8 cellular contexts compared by ENCODE assay signal in the genomic region with DNA sequence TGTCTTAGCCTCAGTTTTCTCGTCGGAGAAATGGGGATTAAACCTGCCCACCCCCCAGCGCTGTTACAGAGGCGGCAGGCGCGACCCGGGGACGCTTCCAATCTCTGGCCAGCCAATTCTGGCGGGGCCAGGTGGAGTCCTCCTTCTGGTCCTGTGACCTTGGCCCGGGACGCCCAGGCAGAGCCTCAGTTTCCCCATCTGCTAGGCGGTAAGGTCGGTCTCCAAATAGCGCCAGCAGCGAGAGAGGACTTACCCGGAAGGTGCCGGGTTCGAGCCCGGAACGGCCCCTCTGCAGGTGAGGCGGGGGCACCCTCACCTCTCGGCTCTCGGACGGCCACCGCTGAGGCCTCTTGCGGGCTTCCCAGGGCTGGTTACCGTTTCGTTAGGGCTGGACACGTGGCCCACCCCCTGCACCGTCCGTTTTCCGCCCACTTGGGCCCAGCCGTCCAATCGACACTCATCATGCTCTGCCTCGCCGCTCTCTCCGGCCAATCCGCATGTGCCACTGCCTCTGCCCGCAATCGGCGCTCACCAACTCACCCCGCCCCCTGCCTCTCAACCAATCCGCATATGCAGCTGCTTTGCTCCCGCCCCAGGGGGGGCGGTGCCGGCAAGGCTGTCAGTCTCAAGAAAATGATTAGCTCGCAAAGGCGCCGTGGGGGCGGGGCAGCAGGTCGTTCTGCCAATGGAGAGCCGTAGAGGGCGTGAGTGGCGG. TPM values are rescaled to one million over a fixed set of nuclear protein-coding genes. Genes with fewer than 3 reads are reported as not detected.
DNase-seq lines count a peak whose midpoint lies in the region; ATAC-seq and TF ChIP-seq lines count a peak whose summit lies in the region.

A gene with protein sequence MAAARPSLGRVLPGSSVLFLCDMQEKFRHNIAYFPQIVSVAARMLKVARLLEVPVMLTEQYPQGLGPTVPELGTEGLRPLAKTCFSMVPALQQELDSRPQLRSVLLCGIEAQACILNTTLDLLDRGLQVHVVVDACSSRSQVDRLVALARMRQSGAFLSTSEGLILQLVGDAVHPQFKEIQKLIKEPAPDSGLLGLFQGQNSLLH (minus strand): TSS at position 384 of the 715 bp plus-strand sequence. CDS start 5,156 bp downstream, outside the sequence.

- peak within 1 kb of the TSS; percentile 94 for H2AFZ ChIP-seq in PC-9

- no peaks in the 10 kb centered on the region for H3K27me3 ChIP-seq in PC-9 (ENCODE audit: insufficient read depth, low read depth)

- peak within 1 kb of the TSS; percentile 68 for H3K27ac ChIP-seq in PC-9
- H3K27ac ChIP-seq in epithelial cell of prostate: no peak within 1 kb of the TSS

- DNase-seq in DMS153 (lab: John Stamatoyannopoulos, UW) (peak; percentile 99), PC-9 (peak; percentile 99 to 100), epithelial cell of prostate (ENCODE audit: low read depth, low spot score) (peak; percentile 98), mucosa of descending colon (peak; percentile 100)
- DNase-seq in Jurkat, Clone E6-1 (ENCODE audit: low read depth, low spot score): peak; percentile 99
- peak; percentile 100 for DNase-seq in activated T-cell treated with anti-CD3 and anti-CD28 coated beads, Interleukin-2, amount 50 U/mL, for 1 hour
- DNase-seq in stimulated activated CD8-positive, alpha-beta memory T cell treated with anti-CD3 and anti-CD28 coated beads, Interleukin-4, amount 100 ng/mL, for 24 hours (ENCODE audit: low read depth): peak; percentile 100

- intact Hi-C loops in PC-9 (cut with micrococcal nuclease; ENCODE audit: unreplicated experiment) (loop anchor here (5.0 kb wide), 1 partner anchor 36 kb away; no protein-coding TSS in a partner anchor), mucosa of descending colon (cut with DNase I, micrococcal nuclease) (no loop called here)

- H3F3A ChIP-seq in PC-9 (ENCODE audit: insufficient read depth, low read depth): peaks cover 27% of the 10 kb centered on the region; the same call in 1 of the 2 replicates

- H3K9me3 ChIP-seq in PC-9 (ENCODE audit: insufficient read depth, low read depth) (no peaks in the 10 kb centered on the region), mucosa of descending colon (no peaks in the 10 kb centered on the region)

- peaks cover 18% of the 10 kb centered on the region; the same call in 1 of the 2 replicates for H3K79me2 ChIP-seq in PC-9 (ENCODE audit: low read depth)

- peaks cover 12% of the 10 kb centered on the region for H3K4me1 ChIP-seq in PC-9 (replicated peaks; ENCODE audit: insufficient read depth)
- H3K4me1 ChIP-seq in mucosa of descending colon (ENCODE audit: low read depth): peaks cover 10% of the 10 kb centered on the region

- no peaks in the 10 kb centered on the region for H3K9me2 ChIP-seq in PC-9 (ENCODE audit: insufficient read depth)

- peaks cover 27% of the 10 kb centered on the region for H4K20me1 ChIP-seq in PC-9 (ENCODE audit: insufficient read depth)

- POLR2A ChIA-PET in PC-9 (lab: Charles Lee; ENCODE audit: unreplicated experiment): interaction anchor here (0.5 to 1.1 kb wide), 22 partner anchors 13 to 1730 kb away, joined by 3 to 21 read pairs (median 5); a partner anchor contains a TSS

- no TSS peak for BruUV-seq in PC-9 (replicated peaks; lab: Mats Ljungman, UMichigan)

- H3K4me3 ChIP-seq in Jurkat, Clone E6-1 (ENCODE audit: low read length): peak within 1 kb of the TSS; percentile 91
- H3K4me3 ChIP-seq in PC-9 (peak within 1 kb of the TSS; percentile 90), mucosa of descending colon (peak within 1 kb of the TSS; percentile 68)

- no peaks in the 10 kb centered on the region for H3K36me3 ChIP-seq in PC-9 (ENCODE audit: low read depth)
- peaks cover 4% of the 10 kb centered on the region for H3K36me3 ChIP-seq in mucosa of descending colon (ENCODE audit: low read depth)

- peak within 1 kb of the TSS; percentile 93 for H3K4me2 ChIP-seq in PC-9

- ATAC-seq in GM21619 (IDR thresholded peaks at IDR 0.05; ENCODE audit: unreplicated experiment) (peak; percentile 93), mucosa of descending colon (peak; percentile 97)

- TF ChIP-seq CTCF in PC-9 (conservative IDR thresholded peaks at IDR 0.05): no peak
- TF ChIP-seq CTCF in mucosa of descending colon (IDR thresholded peaks at IDR 0.05): peak; percentile 36

- CTCF ChIA-PET in PC-9 (lab: Charles Lee): interaction anchor here (0.6 to 1.1 kb wide), 3 partner anchors 43 to 398 kb away, joined by 3 to 11 read pairs (median 5); a partner anchor contains a TSS

RNA-seq across cellular contexts. Expression of the gene that starts here (rescaled TPM):
- polyA plus RNA-seq in Jurkat, Clone E6-1 (2012; ENCODE audit: insufficient read depth, insufficient read length): 62.3 TPM
- total RNA-seq in PC-9 (2021) (92.4 and 113 TPM in 2 replicates), mucosa of descending colon (10 to 100 TPM; 65.8 to 88.4 (median 86.9) TPM)
